9 cellular contexts compared by ENCODE assay signal in the genomic region with DNA sequence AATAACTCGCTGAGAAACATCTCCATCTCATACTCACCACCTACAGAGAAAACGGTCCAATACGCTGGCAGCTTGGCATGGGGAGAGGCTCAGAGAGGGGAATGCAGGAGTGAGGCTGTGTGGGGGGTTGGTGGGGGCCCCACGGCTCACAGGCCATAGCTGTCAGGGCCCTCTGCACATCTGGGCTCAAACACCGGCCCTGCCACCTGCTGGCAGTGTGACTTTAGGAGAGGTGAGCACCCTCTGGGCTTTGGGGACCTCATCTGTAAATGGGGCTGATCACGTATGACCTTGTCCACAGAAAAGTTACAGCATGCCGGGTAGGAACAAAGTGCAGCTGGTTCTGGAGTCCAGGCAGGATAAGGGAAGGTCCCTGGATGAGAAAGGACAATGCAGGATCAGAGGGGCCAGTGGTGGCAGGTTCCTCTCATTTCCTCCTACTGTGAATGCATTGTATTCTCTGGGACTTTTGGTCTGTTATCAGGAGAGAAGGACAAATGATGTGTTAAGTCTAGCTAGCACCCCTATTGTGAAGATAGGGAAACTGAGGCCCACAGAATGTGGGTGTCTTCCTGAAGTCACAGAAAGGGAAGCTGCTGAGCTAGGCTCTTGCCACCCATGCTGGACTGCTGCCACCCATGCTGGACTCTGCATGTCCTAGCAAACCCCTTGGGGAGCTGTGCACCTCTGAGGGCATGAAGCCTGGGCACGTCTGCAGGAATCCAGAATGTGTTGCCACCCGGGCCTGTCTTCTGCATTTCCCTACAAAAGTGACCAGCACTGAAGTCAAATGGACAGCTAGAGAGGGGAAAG.
A peak's percentile ranks its signal among the peaks of the same experiment; 100 is the strongest.
DNase-seq lines count a peak whose midpoint lies in the region; ATAC-seq and TF ChIP-seq lines count a peak whose summit lies in the region.
"Had no signal": no experiment of that assay in that cellular context is flagged by ENCODE, and none has a peak within 500 bp of the region (broad histone marks: within the 10 kb centered on the region; RNA-seq: fewer than 3 reads in every experiment).

No MANE protein-coding gene starts in this region.

- no peaks in the 10 kb centered on the region for H3K9me3 ChIP-seq in BE2C
- no peaks in the 10 kb centered on the region for H3K9me3 ChIP-seq in OCI-LY1 (ENCODE audit: low read length)
- H3K9me3 ChIP-seq: vagina had no signal

- H3K4me1 ChIP-seq in BE2C = peaks cover 30% of the 10 kb centered on the region
- H3K4me1 ChIP-seq in OCI-LY1 (ENCODE audit: insufficient read depth, low read length, severe bottlenecking) = no peaks in the 10 kb centered on the region

- H3F3A ChIP-seq in OCI-LY1 (ENCODE audit: insufficient read depth, low read length) = no peaks in the 10 kb centered on the region

- in situ Hi-C loops in GM13976 (cut with MboI; ENCODE audit: low sequenced_read_pairs, unreplicated experiment) = no loop called here

- peak; percentile 11 for ATAC-seq in left ventricle myocardium superior
- no peak for ATAC-seq in GM21717 (IDR thresholded peaks at IDR 0.05; ENCODE audit: unreplicated experiment)

- no peak overlapping the region for H3K9ac ChIP-seq in OCI-LY1 (ENCODE audit: low read length)

- TF ChIP-seq CTCF in BE2C (IDR thresholded peaks at IDR 0.05; ENCODE audit: low read depth, low read length) = 0 out of 2 replicates have a peak, but pooled peaks have one; percentile 18
- TF ChIP-seq CTCF in GM12874 (IDR thresholded peaks at IDR 0.05; ENCODE audit: insufficient read depth, low read depth, low read length) = 0 out of 2 replicates have a peak, but pooled peaks have one; percentile 14
- TF ChIP-seq CTCF in OCI-LY1 (IDR thresholded peaks at IDR 0.05; ENCODE audit: low read length) = peak; percentile 36; the same call in 1 of the 2 replicates
- no peak for TF ChIP-seq CTCF in GM13976 (IDR thresholded peaks at IDR 0.05; ENCODE audit: borderline replicate concordance, control extremely low read depth, extremely low read depth, insufficient read depth, missing control alignments)

- H3K27ac ChIP-seq in OCI-LY1 (ENCODE audit: low read depth, low read length, poor library complexity, severe bottlenecking) = no peak overlapping the region
- H3K27ac ChIP-seq: vagina had no signal

- no peak for DNase-seq in BE2C
- DNase-seq in left ventricle myocardium superior = no peak
- DNase-seq in hippocampal formation (lab: John Stamatoyannopoulos, UW) = no peak
- DNase-seq in globus pallidus (ENCODE audit: low spot score) = no peak
- no peak for DNase-seq in GM13976 (ENCODE audit: low spot score)

- no peak overlapping the region for H3K4me3 ChIP-seq in BE2C (ENCODE audit: low read depth, low read length)
- no peak overlapping the region for H3K4me3 ChIP-seq in OCI-LY1 (ENCODE audit: low read depth, low read length, poor library complexity, severe bottlenecking)
- H3K4me3 ChIP-seq: vagina had no signal

- H2AFZ ChIP-seq in OCI-LY1 (ENCODE audit: low read length) = no peak overlapping the region

- H3K36me3 ChIP-seq in BE2C = no peaks in the 10 kb centered on the region
- no peaks in the 10 kb centered on the region for H3K36me3 ChIP-seq in OCI-LY1 (ENCODE audit: insufficient read depth, low read length)
- H3K36me3 ChIP-seq: vagina had no signal

- intact Hi-C loops in left ventricle myocardium superior (cut with micrococcal nuclease) = no loop called here

- no peaks in the 10 kb centered on the region for H3K79me2 ChIP-seq in OCI-LY1 (ENCODE audit: insufficient read depth, low read length)

- no peaks in the 10 kb centered on the region for H3K27me3 ChIP-seq in BE2C
- no peaks in the 10 kb centered on the region for H3K27me3 ChIP-seq in OCI-LY1 (ENCODE audit: insufficient read depth, low read length)
- H3K27me3 ChIP-seq: vagina had no signal

- no peaks in the 10 kb centered on the region for H3K9me2 ChIP-seq in OCI-LY1 (ENCODE audit: low read depth, low read length)

- H4K20me1 ChIP-seq in OCI-LY1 (ENCODE audit: insufficient read depth, low read length) = no peaks in the 10 kb centered on the region

- H3K4me2 ChIP-seq in OCI-LY1 (ENCODE audit: low read length) = no peak overlapping the region
